In the genomic region with DNA sequence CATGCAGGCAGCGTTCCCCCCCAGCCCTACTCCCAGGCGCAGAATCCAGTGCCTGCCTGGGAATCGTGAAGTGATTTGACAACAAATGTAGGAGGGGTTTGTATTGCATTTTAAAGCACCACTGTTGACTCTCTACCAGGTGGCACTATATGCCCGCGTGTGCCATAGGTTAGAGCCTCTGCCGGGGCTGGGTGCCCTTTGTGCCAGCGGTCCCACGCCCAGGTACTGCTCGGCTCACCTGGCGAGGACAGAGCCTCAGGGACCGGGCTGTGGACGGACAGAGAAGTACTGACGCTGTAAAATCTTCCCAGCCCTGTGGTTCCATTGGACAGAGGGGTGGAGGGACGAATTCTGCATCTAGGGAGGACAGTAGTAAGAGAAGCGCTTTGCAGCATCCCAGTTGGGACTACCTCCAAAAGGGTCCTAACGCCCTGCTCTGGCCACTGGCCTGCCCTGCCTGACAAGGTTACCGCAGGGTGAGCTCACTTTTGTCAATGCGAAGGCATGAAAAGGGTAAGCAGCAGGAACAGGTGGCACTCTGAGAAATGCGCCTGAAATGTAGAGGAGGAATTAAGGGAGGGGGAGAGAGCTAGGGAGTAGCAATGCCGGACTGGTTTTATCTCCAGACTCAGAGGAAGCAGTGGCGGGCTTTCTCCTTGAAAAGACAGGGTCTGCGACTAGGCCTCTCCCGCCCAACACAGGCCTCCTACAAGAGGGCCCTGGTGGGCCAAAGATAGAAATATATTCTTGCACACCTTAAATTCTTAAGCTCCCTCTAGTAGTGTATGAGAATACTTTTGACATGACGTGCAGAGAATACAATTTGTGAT, we compare ENCODE assay signal across 8 cellular contexts. TPM values are rescaled to one million over a fixed set of nuclear protein-coding genes. Genes with fewer than 3 reads are reported as not detected.
DNase-seq lines count a peak whose midpoint lies in the region; ATAC-seq lines count a peak whose summit lies in the region.

No MANE protein-coding gene starts in this region.

- H3K4me3 Mint-ChIP-seq in activated naive CD4-positive, alpha-beta T cell treated with anti-CD3 and anti-CD28 coated beads, Interleukin-2, amount 50 U/mL, for 24 hours = peak overlapping the region; percentile 61
- H3K4me3 Mint-ChIP-seq in naive thymus-derived CD8-positive, alpha-beta T cell = peak overlapping the region; percentile 31 to 72 (median 60)

- POLR2A ChIA-PET in naive thymus-derived CD8-positive, alpha-beta T cell (lab: Charles Lee) = no interaction called here

- no peak overlapping the region for H3K27ac Mint-ChIP-seq in activated naive CD4-positive, alpha-beta T cell treated with anti-CD3 and anti-CD28 coated beads, Interleukin-2, amount 50 U/mL, for 24 hours
- H3K27ac Mint-ChIP-seq in naive thymus-derived CD8-positive, alpha-beta T cell = peak overlapping the region in 1 of 10 donors; percentile 56

- peak overlapping the region; percentile 76 for H3K4me3 ChIP-seq in ectodermal cell (ENCODE audit: insufficient read depth, low read depth, low read length)

- no peaks in the 10 kb centered on the region for H3K36me3 ChIP-seq in ectodermal cell (ENCODE audit: control insufficient read depth, insufficient read depth, low read length)

- no peak for DNase-seq in activated naive CD4-positive, alpha-beta T cell (lab: John Stamatoyannopoulos, UW)
- peak; percentile 92 for DNase-seq in NCI-H748 (lab: John Stamatoyannopoulos, UW; ENCODE audit: unreplicated experiment)
- DNase-seq in naive thymus-derived CD8-positive, alpha-beta T cell = no peak
- no peak for DNase-seq in AG20443 (ENCODE audit: low spot score)
- no peak for DNase-seq in stimulated activated CD4-positive, alpha-beta T cell treated with anti-CD3 and anti-CD28 coated beads, Interleukin-2, amount 100 ng/mL, for 48 hours

- H3K27me3 ChIP-seq in ectodermal cell (ENCODE audit: control insufficient read depth, insufficient read depth, low read length, poor library complexity, severe bottlenecking) = peaks cover 33% of the 10 kb centered on the region

- no peak for ATAC-seq in naive thymus-derived CD8-positive, alpha-beta T cell
- no peak for ATAC-seq in GM19035 (IDR thresholded peaks at IDR 0.05; ENCODE audit: unreplicated experiment)

- peaks cover 5% of the 10 kb centered on the region for H3K9me3 Mint-ChIP-seq in activated naive CD4-positive, alpha-beta T cell treated with anti-CD3 and anti-CD28 coated beads, Interleukin-2, amount 50 U/mL, for 24 hours
- H3K9me3 Mint-ChIP-seq in naive thymus-derived CD8-positive, alpha-beta T cell = peaks cover 0 to 7% (median 0%) of the 10 kb centered on the region in 9 donors

- H3K36me3 Mint-ChIP-seq in activated naive CD4-positive, alpha-beta T cell treated with anti-CD3 and anti-CD28 coated beads, Interleukin-2, amount 50 U/mL, for 24 hours = peaks cover 2% of the 10 kb centered on the region
- H3K36me3 Mint-ChIP-seq in naive thymus-derived CD8-positive, alpha-beta T cell = peaks cover 0 to 3% (median 0%) of the 10 kb centered on the region in 3 donors

- peaks cover 40% of the 10 kb centered on the region for H3K27me3 Mint-ChIP-seq in activated naive CD4-positive, alpha-beta T cell treated with anti-CD3 and anti-CD28 coated beads, Interleukin-2, amount 50 U/mL, for 24 hours
- H3K27me3 Mint-ChIP-seq in naive thymus-derived CD8-positive, alpha-beta T cell = peaks cover 19 to 44% (median 30%) of the 10 kb centered on the region in 5 donors

- peak overlapping the region; percentile 36 for H3K27ac ChIP-seq in ectodermal cell (ENCODE audit: insufficient read depth, low read depth, low read length, poor library complexity, severe bottlenecking)

- H3K4me1 ChIP-seq in ectodermal cell (ENCODE audit: control insufficient read depth, insufficient read depth, low read length) = peaks cover 14% of the 10 kb centered on the region

- H3K9me3 ChIP-seq in ectodermal cell (ENCODE audit: control insufficient read depth, low read length) = no peaks in the 10 kb centered on the region

- peaks cover 5% of the 10 kb centered on the region for H3K4me1 Mint-ChIP-seq in activated naive CD4-positive, alpha-beta T cell treated with anti-CD3 and anti-CD28 coated beads, Interleukin-2, amount 50 U/mL, for 24 hours
- peaks cover 3 to 11% (median 7%) of the 10 kb centered on the region in 4 donors for H3K4me1 Mint-ChIP-seq in naive thymus-derived CD8-positive, alpha-beta T cell

- 6 to 7% methylated on average over 24 of the region's 24 CpGs for WGBS in ectodermal cell, 2 experiments

RNA-seq across cellular contexts. Expression of a gene that starts 0.9 kb away (rescaled TPM):
- 4.1 TPM for polyA plus RNA-seq in ectodermal cell (2013, experiment 1 of 4)
- 4.3 TPM for polyA plus RNA-seq in ectodermal cell (2013, experiment 2 of 4)
- polyA plus RNA-seq in ectodermal cell (2013, experiment 3 of 4) = 3.4 TPM
- polyA plus RNA-seq in ectodermal cell (2013, experiment 4 of 4) = 3.6 TPM
- not detected for total RNA-seq in naive thymus-derived CD8-positive, alpha-beta T cell
- polyA plus RNA-seq in naive thymus-derived CD8-positive, alpha-beta T cell = not detected
